Comparison of ENCODE assay signal across 9 cellular contexts in genomic region chr19:43699506-43700367, GRCh38. TPM values are rescaled to one million over a fixed set of nuclear protein-coding genes. Genes with fewer than 3 reads are reported as not detected.
DNase-seq lines count a peak whose midpoint lies in the region; ATAC-seq, FAIRE-seq and TF ChIP-seq lines count a peak whose summit lies in the region.
"Had no signal": no experiment of that assay in that cellular context is flagged by ENCODE, and none has a peak within 500 bp of the region (broad histone marks: within the 10 kb centered on the region; RNA-seq: fewer than 3 reads in every experiment).

No MANE protein-coding gene starts in this region.

- H3K4me3 ChIP-seq in ascending aorta, result peak overlapping the region in 1 of 2 donors; percentile 45

- H3K4me1 ChIP-seq in ascending aorta, result no peaks in the 10 kb centered on the region

- TF ChIP-seq CTCF in ascending aorta (IDR thresholded peaks at IDR 0.05), result no peak

- peak overlapping the region; percentile 25 to 38 for H3K27ac ChIP-seq in ascending aorta

- peaks cover 0 to 8% of the 10 kb centered on the region in 2 donors for H3K9me3 ChIP-seq in ascending aorta

- intact Hi-C loops in ascending aorta (cut with DNase I), result no loop called here

- H3K4me3 Mint-ChIP-seq in immature natural killer cell, result peak overlapping the region; percentile 35 to 88 (median 85)

- peak; percentile 24 for DNase-seq in activated T-cell treated with anti-CD3 and anti-CD28 coated beads, Interleukin-2, amount 50 U/mL, for 1 hour
- DNase-seq in activated T-cell treated with anti-CD3 and anti-CD28 coated beads for 4 hours (no peak), ascending aorta (ENCODE audit: low spot score in 2 of 2) (no peak), immature natural killer cell (no peak), urothelium cell line (ENCODE audit: low spot score) (no peak)
- peak; percentile 31 for DNase-seq in stimulated activated CD8-positive, alpha-beta memory T cell treated with anti-CD3 and anti-CD28 coated beads, Interleukin-4, amount 100 ng/mL, for 48 hours
- no peak for DNase-seq in central memory CD4-positive, alpha-beta T cell

- FAIRE-seq in urothelium cell line (lab: Jason Lieb, UNC), result no peak

- H3K27me3 Mint-ChIP-seq in immature natural killer cell (ENCODE audit: low read depth in 3 of 3), result peaks cover 2 to 10% (median 9%) of the 10 kb centered on the region in 3 donors

- no peaks in the 10 kb centered on the region for H3K36me3 Mint-ChIP-seq in immature natural killer cell

- H3K9me3 Mint-ChIP-seq in immature natural killer cell, result no peaks in the 10 kb centered on the region

- ATAC-seq in HG03520 (IDR thresholded peaks at IDR 0.05; ENCODE audit: unreplicated experiment), result no peak

- H3K4me1 Mint-ChIP-seq in immature natural killer cell, result peaks cover 22 to 26% of the 10 kb centered on the region in 2 donors

- no peaks in the 10 kb centered on the region for H3K36me3 ChIP-seq in ascending aorta

- peak overlapping the region; percentile 95 to 99 (median 96) for H3K27ac Mint-ChIP-seq in immature natural killer cell

- no peaks in the 10 kb centered on the region for H3K27me3 ChIP-seq in ascending aorta

RNA-seq across cellular contexts. Expression of gene IRGC, which starts 16.1 kb away (rescaled TPM):
- not detected for total RNA-seq in ascending aorta
- under 1 TPM in 1 of 3 donors, not detected in 2; 0.13 TPM for polyA plus RNA-seq in immature natural killer cell
- total RNA-seq: subcutaneous adipose tissue had no signal

RNA-seq across cellular contexts. Expression of gene PLAUR, which starts 29.8 kb away (rescaled TPM):
- total RNA-seq in ascending aorta, result 30.2 TPM
- 1 to 10 TPM; 3.4 to 6.1 (median 5.7) TPM for polyA plus RNA-seq in immature natural killer cell

RNA-seq across cellular contexts. Expression of gene SMG9, which starts 55.0 kb away (rescaled TPM):
- 126 TPM for total RNA-seq in ascending aorta
- 1 to 10 TPM; 1.9 to 9.3 (median 5.1) TPM for polyA plus RNA-seq in immature natural killer cell

Comparison
In these comparisons a context has a peak if more than half of its experiments do, and no peak if none do; other contexts are left out.
1. DNase-seq: peak in activated T-cell treated with anti-CD3 and anti-CD28 coated beads, Interleukin-2, amount 50 U/mL, for 1 hour (single experiment) and stimulated activated CD8-positive, alpha-beta memory T cell treated with anti-CD3 and anti-CD28 coated beads, Interleukin-4, amount 100 ng/mL, for 48 hours (single experiment); none in activated T-cell treated with anti-CD3 and anti-CD28 coated beads for 4 hours (single experiment), ascending aorta (0 of 2), immature natural killer cell (0 of 3), urothelium cell line (single experiment) and central memory CD4-positive, alpha-beta T cell (single experiment).